Comparison of ENCODE assay signal across 10 cellular contexts in genomic region chr20:33662172-33662571, GRCh38. TPM values are rescaled to one million over a fixed set of nuclear protein-coding genes. Genes with fewer than 3 reads are reported as not detected.
A peak's percentile ranks its signal among the peaks of the same experiment; 100 is the strongest.
DNase-seq lines count a peak whose midpoint lies in the region; ATAC-seq and TF ChIP-seq lines count a peak whose summit lies in the region.
"Had no signal": no experiment of that assay in that cellular context is flagged by ENCODE, and none has a peak within 500 bp of the region (broad histone marks: within the 10 kb centered on the region; RNA-seq: fewer than 3 reads in every experiment).

Gene C20orf144, plus strand, starts transcription at chr20:33662327. Its CDS starts 19 bp downstream, at chr20:33662346.

- H3K4ac ChIP-seq in mesendoderm (ENCODE audit: low read depth, low read length): no peak within 1 kb of the TSS

- H3K36me3 ChIP-seq in breast epithelium: no peaks in the 10 kb centered on the region
- H3K36me3 ChIP-seq in mesendoderm (ENCODE audit: control insufficient read depth, insufficient read depth, low read length): peaks cover 2% of the 10 kb centered on the region
- H3K36me3 ChIP-seq in upper lobe of right lung: peaks cover 20% of the 10 kb centered on the region

- peak; percentile 31 for DNase-seq in Right ventricle myocardium inferior (ENCODE audit: missing footprints)
- no peak for DNase-seq in Right ventricle myocardium superior
- DNase-seq in breast epithelium (ENCODE audit: low spot score in 2 of 2): no peak
- no peak for DNase-seq in mesendoderm
- no peak for DNase-seq in upper lobe of right lung
- no peak for DNase-seq in hippocampal formation (lab: John Stamatoyannopoulos, UW)
- DNase-seq in NCI-H1105 treated with DMSO at 0.1 percent for 48 hours (lab: John Stamatoyannopoulos, UW): no peak
- DNase-seq: effector CD4-positive, alpha-beta T cell had no signal

- no CpG with 5 or more reads among the region's 10 CpGs for WGBS in mesendoderm (ENCODE audit: extremely low coverage, insufficient coverage, low lambda C conversion rate)

- H2BK120ac ChIP-seq in mesendoderm (ENCODE audit: low read depth, low read length): no peak within 1 kb of the TSS

- no peaks in the 10 kb centered on the region for H3K79me1 ChIP-seq in mesendoderm (ENCODE audit: low read length)

- H3K4me1 ChIP-seq in breast epithelium (peaks cover 0 to 5% of the 10 kb centered on the region in 2 donors), mesendoderm (ENCODE audit: control insufficient read depth, low read depth, low read length) (peaks cover 8% of the 10 kb centered on the region), upper lobe of right lung (peaks cover 21% of the 10 kb centered on the region)

- H3K9ac ChIP-seq in mesendoderm (ENCODE audit: low read length): peak within 1 kb of the TSS; percentile 94

- H3K27me3 ChIP-seq in breast epithelium: no peaks in the 10 kb centered on the region
- H3K27me3 ChIP-seq in mesendoderm (ENCODE audit: insufficient read depth, low read length, poor library complexity): no peaks in the 10 kb centered on the region
- H3K27me3 ChIP-seq in upper lobe of right lung: no peaks in the 10 kb centered on the region

- no peak within 1 kb of the TSS for H2AK5ac ChIP-seq in mesendoderm (ENCODE audit: low read length)

- H3K56ac ChIP-seq in mesendoderm (ENCODE audit: low read length): peak within 1 kb of the TSS; percentile 98

- peak within 1 kb of the TSS; percentile 70 for H3K4me2 ChIP-seq in mesendoderm (ENCODE audit: low read length)

- no peak for TF ChIP-seq POLR2A in breast epithelium (IDR thresholded peaks at IDR 0.05)

- peak within 1 kb of the TSS; percentile 89 to 90 for H3K27ac ChIP-seq in breast epithelium
- H3K27ac ChIP-seq in mesendoderm (ENCODE audit: low read depth, low read length): peak within 1 kb of the TSS; percentile 60
- H3K27ac ChIP-seq in upper lobe of right lung: peak within 1 kb of the TSS; percentile 89

- peak within 1 kb of the TSS; percentile 51 for H3K18ac ChIP-seq in mesendoderm (ENCODE audit: low read length)

- H3K79me2 ChIP-seq in mesendoderm (ENCODE audit: control insufficient read depth, insufficient read depth, low read length): no peaks in the 10 kb centered on the region

- H4K5ac ChIP-seq in mesendoderm (ENCODE audit: low read length): no peak within 1 kb of the TSS

- H3K23ac ChIP-seq in mesendoderm (ENCODE audit: low read length): peak within 1 kb of the TSS; percentile 81

- H3K4me3 ChIP-seq in breast epithelium (peak within 1 kb of the TSS; percentile 66 to 97 (median 72)), mesendoderm (ENCODE audit: low read length) (peak within 1 kb of the TSS; percentile 63), upper lobe of right lung (peak within 1 kb of the TSS; percentile 82)

- intact Hi-C loops in Right ventricle myocardium inferior (cut with DNase I) (no loop called here), Right ventricle myocardium superior (cut with DNase I) (no loop called here), breast epithelium (cut with DNase I; ENCODE audit: low total_unique reads) (no loop called here), upper lobe of right lung (cut with DNase I) (no loop called here)

- TF ChIP-seq CTCF in breast epithelium (IDR thresholded peaks at IDR 0.05) (no peak), upper lobe of right lung (IDR thresholded peaks at IDR 0.05) (no peak)

- H3K9me3 ChIP-seq in breast epithelium: no peaks in the 10 kb centered on the region
- H3K9me3 ChIP-seq in upper lobe of right lung: no peaks in the 10 kb centered on the region

- ATAC-seq in Right ventricle myocardium inferior: no peak
- ATAC-seq in Right ventricle myocardium superior (ENCODE audit: poor library complexity): no peak
- ATAC-seq in upper lobe of right lung: no peak
- ATAC-seq in HG03432 (IDR thresholded peaks at IDR 0.05; ENCODE audit: unreplicated experiment): no peak

- H2BK15ac ChIP-seq in mesendoderm (replicated peaks; ENCODE audit: low read depth): no peak within 1 kb of the TSS

- no peak within 1 kb of the TSS for H4K8ac ChIP-seq in mesendoderm (ENCODE audit: low read depth, low read length)

- no peak within 1 kb of the TSS for H2BK5ac ChIP-seq in mesendoderm (ENCODE audit: low read length)

RNA-seq across cellular contexts. Expression of gene C20orf144, which starts in this region (rescaled TPM):
- total RNA-seq in Right ventricle myocardium inferior (not detected), Right ventricle myocardium superior (not detected), breast epithelium (under 1 TPM; 0.16 to 0.33 (median 0.29) TPM), upper lobe of right lung (0.23 TPM)
- polyA plus RNA-seq in mesendoderm (2013, experiment 1 of 2): 0.14 TPM
- polyA plus RNA-seq in mesendoderm (2013, experiment 2 of 2): 0.13 TPM
- total RNA-seq: Daoy had no signal

Comparison
In these comparisons a context has a peak if more than half of its experiments do, and no peak if none do; other contexts are left out.
1. Peak in DNase-seq in Right ventricle myocardium inferior; RNA of the gene not detected or under 1 TPM.